In genomic region chr1:160726114-160726497, GRCh38 we compare ENCODE assay signal across 9 cellular contexts. TPM values are rescaled to one million over a fixed set of nuclear protein-coding genes. Genes with fewer than 3 reads are reported as not detected.
DNase-seq lines count a peak whose midpoint lies in the region; ATAC-seq, FAIRE-seq and TF ChIP-seq lines count a peak whose summit lies in the region.
"Had no signal": no experiment of that assay in that cellular context is flagged by ENCODE, and none has a peak within 500 bp of the region (broad histone marks: within the 10 kb centered on the region; RNA-seq: fewer than 3 reads in every experiment).

No MANE protein-coding gene starts in this region.

- no peak overlapping the region for H3K9ac ChIP-seq in GM12878 (ENCODE audit: control insufficient read depth, insufficient read depth, low read length)

- no peaks in the 10 kb centered on the region for H3K36me3 ChIP-seq in GM12878 (ENCODE audit: control insufficient read depth in 2 of 2, insufficient read depth in 2 of 2, low read length in 1 of 2)
- H3K36me3 ChIP-seq in transverse colon = no peaks in the 10 kb centered on the region
- H3K36me3 ChIP-seq in gastrocnemius medialis = no peaks in the 10 kb centered on the region

- H3K4me3 ChIP-seq in GM12878 (no peak overlapping the region), transverse colon (no peak overlapping the region), gastrocnemius medialis (no peak overlapping the region)

- peak; percentile 18 for ATAC-seq in HG03565 (IDR thresholded peaks at IDR 0.05; ENCODE audit: unreplicated experiment)
- ATAC-seq in GM12878 = peak; percentile 81
- ATAC-seq in GM18870 (IDR thresholded peaks at IDR 0.05; ENCODE audit: unreplicated experiment) = no peak
- ATAC-seq in gastrocnemius medialis = no peak

- H3K79me2 ChIP-seq in GM12878 (ENCODE audit: control insufficient read depth, insufficient read depth, low read length) = no peaks in the 10 kb centered on the region; the same call in 1 of the 2 replicates

- BruUV-seq in GM12878 (replicated peaks; lab: Mats Ljungman, UMichigan) = TSS peak; percentile 74

- intact Hi-C loops in GM12878 (cut with micrococcal nuclease; ENCODE audit: unreplicated experiment) = loop anchor here (1.0 kb wide), 5 partner anchors 14 to 225 kb away; no protein-coding TSS in a partner anchor
- intact Hi-C loops in transverse colon (cut with DNase I; ENCODE audit: low total_unique reads) = no loop called here
- intact Hi-C loops in gastrocnemius medialis (cut with DNase I; ENCODE audit: low total_unique reads) = no loop called here

- peak overlapping the region; percentile 85 for H3K27ac ChIP-seq in GM12878 (ENCODE audit: control insufficient read depth, insufficient read depth)
- H3K27ac ChIP-seq in transverse colon = peak overlapping the region; percentile 64 to 75 (median 70)
- H3K27ac ChIP-seq in gastrocnemius medialis = no peak overlapping the region

- H2AFZ ChIP-seq in GM12878 (ENCODE audit: control insufficient read depth, low read depth, low read length) = peak overlapping the region; percentile 83

- POLR2A ChIA-PET in GM12878 (lab: Charles Lee) = interaction anchor here (1.0 to 7.5 kb wide), 9 partner anchors 13 to 53 kb away, joined by 3 to 73 read pairs (median 11); partner anchors contain the start of genes CD48 and SLAMF7

- peak; percentile 25 to 47 for DNase-seq in NOMO-1 (lab: John Stamatoyannopoulos, UW; ENCODE audit: unreplicated experiment in 2 of 2)
- DNase-seq in NOMO-1 treated with dmso at 0.1 percent for 144 hours (lab: John Stamatoyannopoulos, UW; ENCODE audit: unreplicated experiment) = no peak
- no peak for DNase-seq in GM12878 (ENCODE audit: low read depth, low spot score)
- DNase-seq in transverse colon = no peak
- no peak for DNase-seq in gastrocnemius medialis
- no peak for DNase-seq in HPDE6-E6E7 (ENCODE audit: extremely low spot score)

- H3K27me3 ChIP-seq in GM12878 (replicated peaks in 1 of 2; ENCODE audit: control insufficient read depth in 2 of 2, insufficient read depth in 2 of 2, low read length in 1 of 2) = no peaks in the 10 kb centered on the region
- H3K27me3 ChIP-seq in transverse colon = no peaks in the 10 kb centered on the region
- no peaks in the 10 kb centered on the region for H3K27me3 ChIP-seq in gastrocnemius medialis

- no peak for TF ChIP-seq RAD21 in GM12878 (IDR thresholded peaks at IDR 0.05; ENCODE audit: insufficient read depth, low read depth, low read length)

- RAD21 ChIA-PET in GM12878 (lab: Charles Lee; ENCODE audit: unreplicated experiment) = interaction anchor here (0.8 to 8.5 kb wide), 28 partner anchors 11 to 227 kb away, joined by 3 to 137 read pairs (median 10); partner anchors contain the start of genes CD244, CD48, ITLN2 and SLAMF7

- WGBS in GM12878 (ENCODE audit: insufficient coverage, insufficient replicate concordance, low lambda C conversion rate, missing lambda C conversion rate) = 0% methylated on average over 3 of the region's 3 CpGs
- 40 to 60% methylated on average over 1 to 3 of the region's 3 CpGs for WGBS in transverse colon (ENCODE audit: low coverage in 1 of 2), 2 donors

- in situ Hi-C loops in GM12878 (cut with MboI) = loop anchor here (5.0 kb wide), 3 partner anchors 41 to 226 kb away; partner anchors contain the start of gene ITLN2
- in situ Hi-C loops in transverse colon (cut with MboI; ENCODE audit: low pct_ligation_motif_present in 1 of 4, low pct_unique_long_range_greater_than_20kb in 1 of 4, low sequenced_read_pairs in 3 of 4) = loop anchor here in 3 of 4 donors (5.0 to 25.0 kb wide), 3 partner anchors 49 to 236 kb away; partner anchors contain the start of gene ITLN2 (in 2 of the 3)
- in situ Hi-C loops in gastrocnemius medialis (cut with MboI; ENCODE audit: low sequenced_read_pairs in 4 of 4) = no loop called here

- FAIRE-seq in GM12878 (lab: Jason Lieb, UNC) = no peak

- H4K20me1 ChIP-seq in GM12878 (ENCODE audit: control insufficient read depth, insufficient read depth) = no peaks in the 10 kb centered on the region

- H3K4me1 ChIP-seq in GM12878 (ENCODE audit: control insufficient read depth, insufficient read depth, low read length) = peaks cover 40% of the 10 kb centered on the region
- peaks cover 2 to 16% (median 6%) of the 10 kb centered on the region in 4 donors for H3K4me1 ChIP-seq in transverse colon
- no peaks in the 10 kb centered on the region for H3K4me1 ChIP-seq in gastrocnemius medialis

- TF ChIP-seq CTCF in GM12878 (IDR thresholded peaks at IDR 0.05 in 2 of 3, conservative IDR thresholded peaks at IDR 0.05 in 1 of 3; ENCODE audit: control insufficient read depth in 2 of 3, extremely low read depth in 1 of 3, insufficient read depth in 1 of 3, low read depth in 3 of 3, low read length in 3 of 3) (no peak), transverse colon (IDR thresholded peaks at IDR 0.05) (no peak), gastrocnemius medialis (IDR thresholded peaks at IDR 0.05 in 4 of 5, conservative IDR thresholded peaks at IDR 0.05 in 1 of 5) (no peak)

- SMC1A ChIA-PET in GM12878 (lab: Charles Lee; ENCODE audit: uncharacterized antibody, unreplicated experiment) = interaction anchor here (0.9 to 10.8 kb wide), 26 partner anchors 13 to 264 kb away, joined by 3 to 301 read pairs (median 5); partner anchors contain the start of genes CD48, ITLN2, LY9 and SLAMF7

- CTCF ChIA-PET in GM12878 (lab: Yijun Ruan, JAX) = interaction anchor here (0.6 to 10.9 kb wide), 24 partner anchors 12 to 298 kb away, joined by 3 to 209 read pairs (median 9); partner anchors contain the start of genes CD48, ITLN2 and SLAMF7

- TF ChIP-seq EP300 in GM12878 (IDR thresholded peaks at IDR 0.05; ENCODE audit: borderline replicate concordance in 1 of 2, control insufficient read depth in 1 of 2, low read depth in 2 of 2, low read length in 2 of 2) (no peak), transverse colon (IDR thresholded peaks at IDR 0.05; ENCODE audit: low read depth) (no peak)

- no peak for TF ChIP-seq POLR2A in GM12878 (IDR thresholded peaks at IDR 0.05; ENCODE audit: low read depth, low read length)
- no peak for TF ChIP-seq POLR2A in transverse colon (IDR thresholded peaks at IDR 0.05)
- no peak for TF ChIP-seq POLR2A in gastrocnemius medialis (IDR thresholded peaks at IDR 0.05)

- H3K9me3 ChIP-seq in GM12878 (replicated peaks; ENCODE audit: control insufficient read depth, insufficient read depth, low read length) (no peaks in the 10 kb centered on the region; the same call in 2 of the 3 replicates), transverse colon (no peaks in the 10 kb centered on the region), gastrocnemius medialis (no peaks in the 10 kb centered on the region)

- peak overlapping the region; percentile 17 for H3K4me2 ChIP-seq in GM12878 (ENCODE audit: control insufficient read depth, insufficient read depth)

TF ChIP-seq in GM12878, 131 proteins besides CTCF, POLR2A, EP300 and RAD21 (continues in another document):
- no peak for TF ChIP-seq GATAD2B (conservative IDR thresholded peaks at IDR 0.05; ENCODE audit: low read depth)
- TF ChIP-seq BCL11A (IDR thresholded peaks at IDR 0.05; ENCODE audit: low read depth, low read length) = 0 out of 2 replicates have a peak, but pooled peaks have one; percentile 8
- 0 out of 2 replicates have a peak, but pooled peaks have one; percentile 32 for TF ChIP-seq CBFB (IDR thresholded peaks at IDR 0.05; ENCODE audit: low read depth)
- peak; percentile 76 for TF ChIP-seq YY1 (IDR thresholded peaks at IDR 0.05; ENCODE audit: low read depth, low read length)
- no peak for TF ChIP-seq RFX5 (IDR thresholded peaks at IDR 0.05; ENCODE audit: low read depth, low read length)
- peak; percentile 44 for TF ChIP-seq RUNX3 (IDR thresholded peaks at IDR 0.05; ENCODE audit: low read length)
- TF ChIP-seq RAD51 (IDR thresholded peaks at IDR 0.05) = no peak
- TF ChIP-seq ATF7 (IDR thresholded peaks at IDR 0.05; ENCODE audit: low read depth) = no peak
- no peak for TF ChIP-seq HDAC6 (IDR thresholded peaks at IDR 0.05; ENCODE audit: unreplicated experiment)

RNA-seq across cellular contexts. Expression of gene SLAMF7, which starts 12.9 kb away (rescaled TPM):
- 340 and 341 TPM in 2 replicates for total RNA-seq in GM12878 (2013; cell fraction: nucleolus; rRNA removed)
- total RNA-seq in GM12878 (2014; rRNA removed) = 74.4 and 76.2 TPM in 2 replicates
- 81.5 and 88.1 TPM in 2 replicates for total RNA-seq in GM12878 (2014; rRNA removed; fragmentation: Illumina TruSeq; extraction: Trizol)
- total RNA-seq in GM12878 (2021) = 124 and 133 TPM in 2 replicates
- 147 TPM for polyA plus RNA-seq in GM12878 (2011; ENCODE audit: low read depth)
- 275 and 284 TPM in 2 replicates for polyA plus RNA-seq in GM12878 (2011; rRNA removed)
- 168 and 176 TPM in 2 replicates for polyA plus RNA-seq in GM12878 (2011; cell fraction: cytosol; rRNA removed)
- polyA plus RNA-seq in GM12878 (2011; cell fraction: nucleus; rRNA removed) = 116 and 168 TPM in 2 replicates
- polyA plus RNA-seq in GM12878 (2012) = 182 and 235 TPM in 2 replicates
- polyA plus RNA-seq in GM12878 (2014; fragmentation: Illumina TruSeq; extraction: Trizol) = 182 and 208 TPM in 2 replicates
- 10 to 100 TPM; 66.6 to 83.4 TPM for polyA plus RNA-seq in GM12878 (2014; fragmentation: Nextera tagmentation; extraction: Ambion mirVana)
- 118 and 125 TPM in 2 replicates for polyA plus RNA-seq in GM12878 (2014; rRNA removed)
- 100 to 1,000 TPM; 102 to 114 TPM for polyA plus RNA-seq in GM12878 (2016; fragmentation: Nextera tagmentation; extraction: Ambion mirVana)
- polyA minus RNA-seq in GM12878 (2011; rRNA and poly(A)+ RNA removed) = 184 and 200 TPM in 2 replicates
- polyA minus RNA-seq in GM12878 (2011; cell fraction: cytosol; rRNA and poly(A)+ RNA removed) = 46.2 and 51.3 TPM in 2 replicates
- polyA minus RNA-seq in GM12878 (2011; cell fraction: nucleus; rRNA and poly(A)+ RNA removed) = 108 and 125 TPM in 2 replicates
- 10 to 100 TPM in 1 of 4 donors, 1 to 10 TPM in 1, under 1 TPM in 1, not detected in 1; 0.20 to 15.4 (median 2.7) TPM for total RNA-seq in transverse colon
- total RNA-seq in gastrocnemius medialis = under 1 TPM in 1 of 4 donors, not detected in 3; 0.81 TPM

RNA-seq across cellular contexts. Expression of gene CD48, which starts 14.5 kb away (rescaled TPM):
- total RNA-seq in GM12878 (2013; cell fraction: nucleolus; rRNA removed) = 550 and 565 TPM in 2 replicates
- total RNA-seq in GM12878 (2014; rRNA removed) (415 and 499 TPM in 2 replicates), GM12878 (2014; rRNA removed; fragmentation: Illumina TruSeq; extraction: Trizol) (445 and 463 TPM in 2 replicates), GM12878 (2021) (311 and 323 TPM in 2 replicates), transverse colon (10 to 100 TPM in 2 of 4 donors, 1 to 10 TPM in 1, not detected in 1; 7.5 to 31.3 (median 17.6) TPM), gastrocnemius medialis (1 to 10 TPM in 1 of 4 donors, under 1 TPM in 1, not detected in 2; 0.62 to 1.3 TPM)
- polyA plus RNA-seq in GM12878 (2011; ENCODE audit: low read depth) = 1,141 TPM
- polyA plus RNA-seq in GM12878 (2011; rRNA removed) (1,315 and 1,412 TPM in 2 replicates), GM12878 (2014; fragmentation: Illumina TruSeq; extraction: Trizol) (487 and 663 TPM in 2 replicates), GM12878 (2014; fragmentation: Nextera tagmentation; extraction: Ambion mirVana) (100 to 1,000 TPM; 667 to 776 TPM), GM12878 (2014; rRNA removed) (335 and 411 TPM in 2 replicates), GM12878 (2016; fragmentation: Nextera tagmentation; extraction: Ambion mirVana) (100 to 1,000 TPM; 302 to 328 TPM)
- polyA plus RNA-seq in GM12878 (2011; cell fraction: cytosol; rRNA removed) = 831 and 1,170 TPM in 2 replicates
- polyA plus RNA-seq in GM12878 (2011; cell fraction: nucleus; rRNA removed) = 317 and 485 TPM in 2 replicates
- 688 and 1,150 TPM in 2 replicates for polyA plus RNA-seq in GM12878 (2012)
- 654 and 682 TPM in 2 replicates for polyA minus RNA-seq in GM12878 (2011; rRNA and poly(A)+ RNA removed)
- 176 and 177 TPM in 2 replicates for polyA minus RNA-seq in GM12878 (2011; cell fraction: cytosol; rRNA and poly(A)+ RNA removed)
- 79.5 and 82.9 TPM in 2 replicates for polyA minus RNA-seq in GM12878 (2011; cell fraction: nucleus; rRNA and poly(A)+ RNA removed)
- total RNA-seq: epithelial cell of proximal tubule had no signal

Comparison
In these comparisons a context has a peak if more than half of its experiments do, and no peak if none do; other contexts are left out.
1. DNase-seq: peak in NOMO-1 (2 of 2); none in NOMO-1 treated with dmso at 0.1 percent for 144 hours (single experiment), GM12878 (single experiment), transverse colon (single experiment), gastrocnemius medialis (0 of 2) and HPDE6-E6E7 (single experiment).
2. ATAC-seq: peak in HG03565 (single experiment) and GM12878 (single experiment); none in GM18870 (single experiment) and gastrocnemius medialis (0 of 2).
3. H3K27ac ChIP-seq: peak in GM12878 (single experiment) and transverse colon (4 of 4); none in gastrocnemius medialis (0 of 4).
4. RNA of gene SLAMF7, which starts 12.9 kb away (total RNA-seq): 74.4 to 341 TPM in GM12878; 0.20 to 15.4 TPM in transverse colon and 0.81 TPM in gastrocnemius medialis; every median in the first group is over 4 times any median in the second.
5. RNA of gene CD48, which starts 14.5 kb away (total RNA-seq): 311 to 565 TPM in GM12878; 7.5 to 31.3 TPM in transverse colon and 0.62 to 1.3 TPM in gastrocnemius medialis; every median in the first group is over 4 times any median in the second.
6. in situ Hi-C loops: an anchor here in GM12878 (5.0 kb wide) and transverse colon (5.0 to 25.0 kb wide); none called in gastrocnemius medialis.